ENCODE assay signal across 1 cellular context in the genomic region with DNA sequence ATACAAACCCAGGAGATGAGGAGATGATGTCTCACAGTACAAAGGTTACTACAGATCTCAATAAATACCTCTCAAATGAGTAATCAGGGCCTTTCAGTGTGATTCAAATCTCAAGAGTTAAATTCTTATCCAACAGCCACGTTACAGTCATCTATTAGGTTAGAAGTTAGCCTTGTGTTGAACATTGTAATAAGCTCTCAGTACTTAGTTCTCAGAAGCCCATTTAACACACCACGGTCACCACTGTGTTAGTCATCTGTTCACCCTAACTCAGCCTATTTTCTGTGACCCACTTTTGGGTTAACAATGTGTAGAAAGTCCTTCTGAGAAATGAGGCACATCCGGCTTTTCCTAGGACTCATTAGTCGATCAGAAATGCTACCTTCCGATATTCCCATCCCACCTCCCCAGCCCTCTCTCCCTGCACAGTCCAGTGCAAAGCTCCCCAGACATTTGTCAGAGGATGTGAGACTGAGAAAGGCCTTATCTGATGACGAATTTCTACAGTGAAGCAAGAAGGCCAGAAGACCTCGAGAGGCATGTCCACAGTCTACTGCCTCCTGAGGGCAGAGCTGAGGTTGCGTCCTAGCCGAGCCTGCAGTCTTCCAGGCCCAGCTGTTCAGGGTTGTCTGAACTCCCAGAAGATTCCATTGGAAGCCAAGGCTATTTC.
TF ChIP-seq lines count a peak whose summit lies in the region.

No MANE protein-coding gene starts in this region.

TF ChIP-seq in GM12878, 131 proteins besides CTCF, POLR2A, EP300 and RAD21 (continued from another document):
- TF ChIP-seq NKRF (conservative IDR thresholded peaks at IDR 0.05) (no peak), BMI1 (IDR thresholded peaks at IDR 0.05; ENCODE audit: borderline replicate concordance) (0 out of 2 replicates have a peak, but pooled peaks have one; percentile 27), CREM (IDR thresholded peaks at IDR 0.05; ENCODE audit: low read depth) (peak; percentile 98), RBBP5 (conservative IDR thresholded peaks at IDR 0.05) (no peak), ATF7 (IDR thresholded peaks at IDR 0.05; ENCODE audit: low read depth) (peak; percentile 55), MEF2A (IDR thresholded peaks at IDR 0.05; ENCODE audit: insufficient read depth, low read depth, low read length) (no peak), NFXL1 (IDR thresholded peaks at IDR 0.05; ENCODE audit: borderline replicate concordance) (no peak), SIN3A (IDR thresholded peaks at IDR 0.05; ENCODE audit: low read depth, low read length) (no peak)
- TF ChIP-seq, protein P1, sequence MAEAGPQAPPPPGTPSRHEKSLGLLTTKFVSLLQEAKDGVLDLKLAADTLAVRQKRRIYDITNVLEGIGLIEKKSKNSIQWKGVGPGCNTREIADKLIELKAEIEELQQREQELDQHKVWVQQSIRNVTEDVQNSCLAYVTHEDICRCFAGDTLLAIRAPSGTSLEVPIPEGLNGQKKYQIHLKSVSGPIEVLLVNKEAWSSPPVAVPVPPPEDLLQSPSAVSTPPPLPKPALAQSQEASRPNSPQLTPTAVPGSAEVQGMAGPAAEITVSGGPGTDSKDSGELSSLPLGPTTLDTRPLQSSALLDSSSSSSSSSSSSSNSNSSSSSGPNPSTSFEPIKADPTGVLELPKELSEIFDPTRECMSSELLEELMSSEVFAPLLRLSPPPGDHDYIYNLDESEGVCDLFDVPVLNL (IDR thresholded peaks at IDR 0.05; ENCODE audit: low read depth, low read length) = no peak
